Comparison of ENCODE assay signal across 16 cellular contexts in the genomic region with DNA sequence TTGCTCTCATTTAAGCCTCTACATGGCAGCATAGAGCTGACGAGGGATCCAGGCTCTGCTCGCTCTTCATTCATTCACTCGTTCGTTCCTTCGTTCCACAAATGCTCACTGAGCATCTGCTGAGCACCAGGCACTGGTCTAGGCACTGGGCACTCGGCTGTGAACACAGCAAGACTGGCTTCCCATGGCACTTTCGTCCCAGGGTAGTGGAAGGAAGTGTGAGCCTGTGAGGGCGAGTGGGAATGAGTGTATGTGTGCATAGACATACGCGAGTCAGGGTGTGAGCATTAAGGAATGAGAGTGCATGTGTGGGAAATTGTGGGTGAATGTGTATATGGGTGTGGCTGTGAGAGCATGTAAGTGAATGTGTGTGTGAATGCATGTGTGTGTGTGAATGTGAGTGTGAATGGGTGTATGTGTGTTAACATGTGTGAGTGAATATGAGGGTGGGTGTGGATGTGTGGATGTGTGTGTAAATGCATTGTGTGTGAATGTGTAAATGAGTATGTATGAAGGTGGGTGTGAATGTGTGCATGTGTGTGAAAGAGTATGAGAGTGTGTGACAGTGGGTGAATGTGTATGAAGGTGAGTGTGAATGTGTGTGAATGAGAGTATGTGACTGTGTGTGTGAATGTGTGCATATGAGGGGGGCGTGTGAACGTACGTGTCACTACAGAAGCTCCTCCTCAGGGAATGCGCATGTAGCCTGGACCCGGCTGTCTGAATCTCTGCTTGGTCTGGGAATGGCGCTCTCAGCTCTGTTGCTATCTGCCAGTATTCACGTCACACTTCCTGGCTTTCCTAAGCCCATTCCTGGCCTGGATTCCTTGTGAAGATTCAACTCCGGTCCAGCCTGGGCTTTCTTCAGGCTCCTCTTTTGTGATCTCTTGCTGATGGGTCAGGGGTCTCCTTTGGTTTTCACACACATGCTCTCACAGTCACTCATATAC. TPM values are rescaled to one million over a fixed set of nuclear protein-coding genes. Genes with fewer than 3 reads are reported as not detected.
DNase-seq lines count a peak whose midpoint lies in the region; ATAC-seq and TF ChIP-seq lines count a peak whose summit lies in the region.
"Had no signal": no experiment of that assay in that cellular context is flagged by ENCODE, and none has a peak within 500 bp of the region (broad histone marks: within the 10 kb centered on the region; RNA-seq: fewer than 3 reads in every experiment).

No MANE protein-coding gene starts in this region.

- TF ChIP-seq EP300 in stomach (IDR thresholded peaks at IDR 0.05), result no peak

- H3K9me3 ChIP-seq in adrenal gland (replicated peaks in 1 of 3) (no peaks in the 10 kb centered on the region), stomach (no peaks in the 10 kb centered on the region)
- H3K9me3 ChIP-seq: thoracic aorta had no signal

- H3K4me1 ChIP-seq in adrenal gland (replicated peaks in 1 of 2) (peaks cover 13 to 16% of the 10 kb centered on the region in 2 donors), stomach (no peaks in the 10 kb centered on the region)

- H3K27ac ChIP-seq in adrenal gland, result peak overlapping the region in 1 of 5 donors; percentile 10
- H3K27ac ChIP-seq in stomach, result no peak overlapping the region
- H3K27ac ChIP-seq: HL-60, SK-N-MC, thoracic aorta had no signal

- peak; percentile 52 for DNase-seq in activated CD8-positive, alpha-beta memory T cell treated with anti-CD3 and anti-CD28 coated beads for 24 hours
- DNase-seq in activated CD8-positive, alpha-beta memory T cell treated with anti-CD3 and anti-CD28 coated beads, Interleukin-2, amount 10 ng/mL, durations not matched to agents 7 days and 5 days, result no peak
- peak in 5 of 7 donors; percentile 38 to 72 (median 57) for DNase-seq in adrenal gland
- DNase-seq in fibroblast of the aortic adventitia (ENCODE audit: low read depth), result peak; percentile 88
- DNase-seq in stomach, result peak; percentile 14
- DNase-seq in NCI-H2081 treated with DMSO at 0.1 percent for 48 hours (lab: John Stamatoyannopoulos, UW), result no peak
- no peak for DNase-seq in NCI-H2196 (lab: John Stamatoyannopoulos, UW; ENCODE audit: unreplicated experiment)
- DNase-seq: activated naive CD4-positive, alpha-beta T cell treated with anti-CD3 and anti-CD28 coated beads, Interleukin-2, amount 50 U/mL, for 16 hours; HFFc6; mesendoderm; NCI-H2029 had no signal

- H3K36me3 ChIP-seq in adrenal gland (replicated peaks in 1 of 2) (no peaks in the 10 kb centered on the region), stomach (no peaks in the 10 kb centered on the region)
- H3K36me3 ChIP-seq: thoracic aorta had no signal

- H3K36me3 Mint-ChIP-seq in activated CD8-positive, alpha-beta memory T cell treated with anti-CD3 and anti-CD28 coated beads, Interleukin-2, amount 10 ng/mL, durations not matched to agents 7 days and 5 days, result no peaks in the 10 kb centered on the region

- TF ChIP-seq POLR2A in adrenal gland (IDR thresholded peaks at IDR 0.05) (no peak), stomach (IDR thresholded peaks at IDR 0.05) (peak in 1 of 4 donors; percentile 15)

- H3K27ac Mint-ChIP-seq in activated CD8-positive, alpha-beta memory T cell treated with anti-CD3 and anti-CD28 coated beads, Interleukin-2, amount 10 ng/mL, durations not matched to agents 7 days and 5 days, result no peak overlapping the region
- H3K27ac Mint-ChIP-seq: HFFc6 had no signal

- 70 to 79% (median 72%) methylated on average over 18 of the region's 18 CpGs for WGBS in adrenal gland, 4 donors
- WGBS in stomach, 5 donors, result 63 to 77% (median 73%) methylated on average over 18 of the region's 18 CpGs

- H3K27me3 ChIP-seq in adrenal gland, result no peaks in the 10 kb centered on the region
- H3K27me3 ChIP-seq in stomach, result peaks cover 0 to 19% (median 0%) of the 10 kb centered on the region in 3 donors

- no peak overlapping the region for H3K4me3 Mint-ChIP-seq in activated CD8-positive, alpha-beta memory T cell treated with anti-CD3 and anti-CD28 coated beads, Interleukin-2, amount 10 ng/mL, durations not matched to agents 7 days and 5 days
- H3K4me3 Mint-ChIP-seq: HFFc6 had no signal

- ATAC-seq in activated CD8-positive, alpha-beta memory T cell treated with anti-CD3 and anti-CD28 coated beads, Interleukin-2, amount 10 ng/mL, durations not matched to agents 7 days and 5 days, result no peak
- ATAC-seq in GM21367 (IDR thresholded peaks at IDR 0.05; ENCODE audit: unreplicated experiment), result no peak
- ATAC-seq: esophagus mucosa had no signal

- TF ChIP-seq CTCF in adrenal gland (IDR thresholded peaks at IDR 0.05) (no peak), fibroblast of the aortic adventitia (IDR thresholded peaks at IDR 0.05; ENCODE audit: insufficient read depth, low read length) (no peak), stomach (IDR thresholded peaks at IDR 0.05) (no peak)

- H3K4me3 ChIP-seq in adrenal gland (no peak overlapping the region), fibroblast of the aortic adventitia (ENCODE audit: low read depth, low read length) (no peak overlapping the region), stomach (no peak overlapping the region)
- H3K4me3 ChIP-seq: SK-N-MC, thoracic aorta had no signal

- no peaks in the 10 kb centered on the region for H3K4me1 Mint-ChIP-seq in activated CD8-positive, alpha-beta memory T cell treated with anti-CD3 and anti-CD28 coated beads, Interleukin-2, amount 10 ng/mL, durations not matched to agents 7 days and 5 days

- intact Hi-C loops in adrenal gland (cut with DNase I), result no loop called here
- intact Hi-C loops in stomach (cut with DNase I; ENCODE audit: low total_unique reads), result no loop called here

- no peaks in the 10 kb centered on the region for H3K9me3 Mint-ChIP-seq in activated CD8-positive, alpha-beta memory T cell treated with anti-CD3 and anti-CD28 coated beads, Interleukin-2, amount 10 ng/mL, durations not matched to agents 7 days and 5 days (ENCODE audit: low read depth)
- H3K9me3 Mint-ChIP-seq: HFFc6 had no signal

- no peaks in the 10 kb centered on the region for H3K27me3 Mint-ChIP-seq in activated CD8-positive, alpha-beta memory T cell treated with anti-CD3 and anti-CD28 coated beads, Interleukin-2, amount 10 ng/mL, durations not matched to agents 7 days and 5 days

- CTCF ChIA-PET in activated CD8-positive, alpha-beta memory T cell treated with anti-CD3 and anti-CD28 coated beads, Interleukin-2, amount 10 ng/mL, durations not matched to agents 7 days and 5 days (lab: Charles Lee), result no interaction called here

RNA-seq across cellular contexts. Expression of a gene that starts 28.8 kb away (rescaled TPM):
- total RNA-seq in activated CD8-positive, alpha-beta memory T cell treated with anti-CD3 and anti-CD28 coated beads, Interleukin-2, amount 10 ng/mL, durations not matched to agents 7 days and 5 days, result 1 to 10 TPM; 1.4 to 1.8 TPM
- total RNA-seq in adrenal gland, result 1 to 10 TPM in 5 of 8 donors, under 1 TPM in 2, not detected in 1; 0.70 to 4.0 (median 1.4) TPM
- polyA plus RNA-seq in adrenal gland, result 10 to 100 TPM in 1 of 3 donors, 1 to 10 TPM in 1, under 1 TPM in 1; 0.35 to 12.5 (median 3.1) TPM
- 0.33 and 0.72 TPM in 2 replicates for total RNA-seq in fibroblast of the aortic adventitia (ENCODE audit: low replicate concordance)
- total RNA-seq in stomach, result 10 to 100 TPM in 2 of 5 donors, 1 to 10 TPM in 1, under 1 TPM in 1, not detected in 1; 0.55 to 23.8 (median 7.1) TPM
- 1 to 10 TPM; 2.1 to 7.5 (median 6.3) TPM for polyA plus RNA-seq in stomach

Comparison
In these comparisons a context has a peak if more than half of its experiments do, and no peak if none do; other contexts are left out.
1. DNase-seq: peak in activated CD8-positive, alpha-beta memory T cell treated with anti-CD3 and anti-CD28 coated beads for 24 hours (single experiment), adrenal gland (5 of 7), fibroblast of the aortic adventitia (single experiment) and stomach (single experiment); none in activated CD8-positive, alpha-beta memory T cell treated with anti-CD3 and anti-CD28 coated beads, Interleukin-2, amount 10 ng/mL, durations not matched to agents 7 days and 5 days (single experiment), NCI-H2081 treated with DMSO at 0.1 percent for 48 hours (single experiment) and NCI-H2196 (single experiment).